3 cellular contexts compared by ENCODE assay signal in the genomic region with DNA sequence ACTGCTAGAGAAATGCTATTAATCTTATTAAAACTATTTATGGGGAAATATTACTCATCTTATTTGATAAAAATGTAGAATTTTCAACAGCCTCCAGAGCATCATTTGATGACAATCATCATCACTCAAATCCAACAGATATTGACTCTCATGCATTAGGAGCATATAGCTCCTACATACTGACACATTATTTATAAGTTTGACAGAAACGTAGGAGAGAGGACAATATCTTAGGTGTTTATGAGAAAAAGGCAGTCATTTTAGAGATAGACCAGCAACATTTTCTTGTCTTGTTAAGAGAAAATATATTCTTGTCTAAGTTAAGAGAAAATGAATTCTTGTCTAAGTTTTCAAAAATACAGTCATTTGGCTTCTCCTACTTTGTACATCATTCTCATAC.
"Had no signal": no experiment of that assay in that cellular context is flagged by ENCODE, and none has a peak within 500 bp of the region (broad histone marks: within the 10 kb centered on the region; RNA-seq: fewer than 3 reads in every experiment).

No MANE protein-coding gene starts in this region.

- H3K4me3 ChIP-seq: GM12878 had no signal

- DNase-seq: GDM1, GF-D8 had no signal
